2 cellular contexts compared by ENCODE assay signal in genomic region chr22:26555478-26555877, GRCh38.
A peak's percentile ranks its signal among the peaks of the same experiment; 100 is the strongest.
TF ChIP-seq lines count a peak whose summit lies in the region.

No MANE protein-coding gene starts in this region.

TF ChIP-seq in liver, 16 proteins besides CTCF, POLR2A, EP300 and RAD21:
- TF ChIP-seq RXRA (IDR thresholded peaks at IDR 0.05) (peak in 1 of 2 donors; percentile 85), HNF4A (conservative IDR thresholded peaks at IDR 0.05) (peak in 1 of 2 donors; percentile 21), YY1 (IDR thresholded peaks at IDR 0.05) (peak; percentile 75), MAX (IDR thresholded peaks at IDR 0.05) (peak; percentile 34), ATF3 (IDR thresholded peaks at IDR 0.05) (no peak)

TF ChIP-seq in HepG2, 621 proteins besides CTCF, POLR2A, EP300 and RAD21:
- TF ChIP-seq ZNF18 (CRISPR knock-in tag; IDR thresholded peaks at IDR 0.05; ENCODE audit: insufficient replicate concordance) (no peak), ZKSCAN5 (CRISPR knock-in tag; IDR thresholded peaks at IDR 0.05) (no peak), PBX3 (CRISPR knock-in tag; IDR thresholded peaks at IDR 0.05; ENCODE audit: borderline replicate concordance) (no peak), MYNN (CRISPR knock-in tag; IDR thresholded peaks at IDR 0.05; ENCODE audit: low read depth) (no peak), MED8 (CRISPR knock-in tag; IDR thresholded peaks at IDR 0.05; ENCODE audit: insufficient replicate concordance) (no peak), ZNF850 (CRISPR knock-in tag; conservative IDR thresholded peaks at IDR 0.05) (no peak), ZNF331 (CRISPR knock-in tag; IDR thresholded peaks at IDR 0.05) (no peak), SOX5 (CRISPR knock-in tag; IDR thresholded peaks at IDR 0.05; ENCODE audit: borderline replicate concordance) (no peak), HOXA9 (CRISPR knock-in tag; IDR thresholded peaks at IDR 0.05; ENCODE audit: borderline replicate concordance) (no peak)
